In the genomic region with DNA sequence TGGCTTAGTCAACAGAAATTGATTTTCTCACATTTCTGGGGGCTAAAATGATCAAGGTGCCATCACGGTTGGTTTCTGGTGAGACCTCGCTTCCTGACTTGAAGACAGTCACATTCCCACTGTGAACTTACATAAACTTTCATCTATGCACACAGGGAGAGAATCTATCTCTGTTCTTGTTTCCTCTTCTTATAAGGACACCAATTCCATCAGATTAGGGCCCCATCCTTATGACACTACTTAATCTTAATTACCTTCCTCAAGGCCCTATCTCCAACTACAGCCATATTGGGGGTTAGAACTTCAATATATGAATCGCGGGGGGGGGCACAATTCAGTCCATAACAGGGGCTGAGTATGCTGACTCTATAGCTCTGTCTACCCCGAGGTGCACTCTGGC, we compare ENCODE assay signal across 1 cellular context.
TF ChIP-seq lines count a peak whose summit lies in the region.

No MANE protein-coding gene starts in this region.

TF ChIP-seq in A549, 52 proteins besides CTCF, POLR2A, EP300 and RAD21 (continued from another document):
- no peak for TF ChIP-seq PBX3 (IDR thresholded peaks at IDR 0.05)
